Comparison of ENCODE assay signal across 25 cellular contexts in genomic region chr20:58538752-58539151, GRCh38. TPM values are rescaled to one million over a fixed set of nuclear protein-coding genes. Genes with fewer than 3 reads are reported as not detected.
A peak's percentile ranks its signal among the peaks of the same experiment; 100 is the strongest.
DNase-seq lines count a peak whose midpoint lies in the region; ATAC-seq, FAIRE-seq and TF ChIP-seq lines count a peak whose summit lies in the region.
"Had no signal": no experiment of that assay in that cellular context is flagged by ENCODE, and none has a peak within 500 bp of the region (broad histone marks: within the 10 kb centered on the region; RNA-seq: fewer than 3 reads in every experiment).

No MANE protein-coding gene starts in this region.

- peaks cover 8% of the 10 kb centered on the region for H3K9me3 ChIP-seq in H9 (ENCODE audit: control insufficient read depth, low read depth, low read length)
- H3K9me3 ChIP-seq in astrocyte (ENCODE audit: insufficient read depth, low read depth, low read length): peaks cover 6% of the 10 kb centered on the region
- H3K9me3 ChIP-seq in osteoblast (ENCODE audit: low read depth, low read length): no peaks in the 10 kb centered on the region

- no peak for ATAC-seq in GM21447 (IDR thresholded peaks at IDR 0.05; ENCODE audit: unreplicated experiment)
- ATAC-seq: HCT116, HepG2, left colon had no signal

- no peak overlapping the region for H2AK5ac ChIP-seq in H9 (ENCODE audit: insufficient read length, low read length)

- peaks cover 5 to 19% of the 10 kb centered on the region in 2 experiments; a peak in 4 of 5 replicates for H3K9me3 Mint-ChIP-seq in H9
- H3K9me3 Mint-ChIP-seq in astrocyte (ENCODE audit: unreplicated experiment): peaks cover 7% of the 10 kb centered on the region
- peaks cover 21% of the 10 kb centered on the region for H3K9me3 Mint-ChIP-seq in chondrocyte (ENCODE audit: low read depth)

- H3K79me2 ChIP-seq in H9 (ENCODE audit: insufficient read depth, low read length): no peaks in the 10 kb centered on the region
- H3K79me2 ChIP-seq in astrocyte (ENCODE audit: insufficient read depth, low read length): no peaks in the 10 kb centered on the region
- H3K79me2 ChIP-seq in osteoblast (ENCODE audit: insufficient read depth, low read length): no peaks in the 10 kb centered on the region

- no peak overlapping the region for H4K91ac ChIP-seq in H9 (ENCODE audit: insufficient read length, low read depth, low read length)

- no peak overlapping the region for H3K14ac ChIP-seq in H9 (ENCODE audit: insufficient read depth, low read length)

- H3K36me3 Mint-ChIP-seq in H9 (ENCODE audit: insufficient read depth in 1 of 3, low read depth in 3 of 3) (peaks cover 3 to 7% (median 4%) of the 10 kb centered on the region in 3 experiments; a peak in 5 of 7 replicates), astrocyte (ENCODE audit: low read depth, unreplicated experiment) (peaks cover 20% of the 10 kb centered on the region), chondrocyte (ENCODE audit: low read depth) (peaks cover 10% of the 10 kb centered on the region)

- DNase-seq in activated CD4-positive, alpha-beta T cell treated with anti-CD3 and anti-CD28 coated beads for 48 hours: peak; percentile 23
- no peak for DNase-seq in activated CD4-positive, alpha-beta T cell treated with anti-CD3 and anti-CD28 coated beads, Interleukin-2, amount 50 U/mL, for 4 hours
- DNase-seq in H9: peak; percentile 5
- peak; percentile 79 for DNase-seq in astrocyte (ENCODE audit: low read depth)
- no peak for DNase-seq in osteoblast (ENCODE audit: insufficient read length, low spot score, missing footprints)
- DNase-seq in chondrocyte (ENCODE audit: low spot score): no peak
- no peak for DNase-seq in posterior vena cava (ENCODE audit: low spot score)
- DNase-seq: activated CD4-positive, alpha-beta T cell treated with anti-CD3 and anti-CD28 coated beads for 1 hour; activated CD8-positive, alpha-beta memory T cell treated with anti-CD3 and anti-CD28 coated beads, Interleukin-2, amount 50 U/mL, for 4 hours; anterior cingulate cortex; cerebellar nuclear complex; effector memory CD4-positive, alpha-beta T cell; esophagus squamous epithelium; left colon; midbrain; NCI-H1436 treated with DMSO at 0.1 percent for 48 hours; NCI-H526 treated with DMSO at 0.1 percent for 48 hours; posterior cingulate gyrus; stomach had no signal

- TF ChIP-seq CTCF in H9 (conservative IDR thresholded peaks at IDR 0.05) (no peak), astrocyte (IDR thresholded peaks at IDR 0.05; ENCODE audit: insufficient read depth, low read depth, low read length) (no peak), osteoblast (IDR thresholded peaks at IDR 0.05; ENCODE audit: extremely low read depth, low read depth, low read length) (no peak), chondrocyte (IDR thresholded peaks at IDR 0.05) (no peak)

- H3K9ac ChIP-seq in H9 (ENCODE audit: extremely low read depth, insufficient read length, low read length) (no peak overlapping the region), astrocyte (ENCODE audit: low read length) (no peak overlapping the region)

- no peak overlapping the region for H3K56ac ChIP-seq in H9 (ENCODE audit: insufficient read length, low read depth, low read length)

- FAIRE-seq in astrocyte (lab: Jason Lieb, UNC): no peak
- FAIRE-seq: A204.1, HepG2 had no signal

- H3K27me3 Mint-ChIP-seq in H9 (ENCODE audit: low read depth) (peaks cover 10% of the 10 kb centered on the region), astrocyte (ENCODE audit: low read depth, unreplicated experiment) (no peaks in the 10 kb centered on the region), chondrocyte (ENCODE audit: low read depth) (no peaks in the 10 kb centered on the region)

- no peak overlapping the region for H2BK12ac ChIP-seq in H9 (ENCODE audit: insufficient read length, low read depth, low read length)

- H2BK5ac ChIP-seq in H9 (ENCODE audit: insufficient read length, low read length): no peak overlapping the region

- no peak overlapping the region for H4K8ac ChIP-seq in H9 (replicated peaks; ENCODE audit: insufficient read length, low read depth, low read length)

- no peak overlapping the region for H3T11ph ChIP-seq in H9 (ENCODE audit: low read length)

- no peak overlapping the region for H4K5ac ChIP-seq in H9 (ENCODE audit: insufficient read length, low read depth, low read length)

- H3K79me1 ChIP-seq in H9 (ENCODE audit: insufficient read depth, low read depth, low read length, poor library complexity, severe bottlenecking): no peaks in the 10 kb centered on the region

- no peak overlapping the region for H2BK120ac ChIP-seq in H9 (ENCODE audit: low read depth, low read length, poor library complexity, severe bottlenecking)

- H3K4me3 Mint-ChIP-seq in H9 (no peak overlapping the region), astrocyte (ENCODE audit: unreplicated experiment) (no peak overlapping the region), chondrocyte (ENCODE audit: unreplicated experiment) (no peak overlapping the region)

- intact Hi-C loops in posterior vena cava (cut with DNase I): no loop called here

- H3K27me3 ChIP-seq in H9 (ENCODE audit: insufficient read depth, low read length): no peaks in the 10 kb centered on the region
- H3K27me3 ChIP-seq in astrocyte (ENCODE audit: insufficient read depth, low read length): no peaks in the 10 kb centered on the region
- no peaks in the 10 kb centered on the region for H3K27me3 ChIP-seq in osteoblast (ENCODE audit: insufficient read depth, low read length)

- H3K4me1 ChIP-seq in H9 (ENCODE audit: insufficient read depth, low read length) (no peaks in the 10 kb centered on the region), astrocyte (ENCODE audit: insufficient read depth, low read length) (peaks cover 11% of the 10 kb centered on the region), osteoblast (ENCODE audit: insufficient read depth, low read length) (peaks cover 37% of the 10 kb centered on the region)
- H3K4me1 ChIP-seq: Caco-2, esophagus squamous epithelium, stomach had no signal

- no peak overlapping the region for H2BK15ac ChIP-seq in H9 (ENCODE audit: low read depth, low read length)

- H3K36me3 ChIP-seq in astrocyte (ENCODE audit: insufficient read depth, low read length): no peaks in the 10 kb centered on the region
- peaks cover 15% of the 10 kb centered on the region for H3K36me3 ChIP-seq in osteoblast (ENCODE audit: insufficient read depth, low read length)
- H3K36me3 ChIP-seq: esophagus squamous epithelium, stomach had no signal

- H3K23me2 ChIP-seq in H9 (ENCODE audit: insufficient read length, low read depth, low read length, poor library complexity, severe bottlenecking): no peaks in the 10 kb centered on the region

- H3K4ac ChIP-seq in H9 (ENCODE audit: low read depth, low read length): no peak overlapping the region

- no peak overlapping the region for H2AFZ ChIP-seq in H9 (ENCODE audit: low read length)
- H2AFZ ChIP-seq in astrocyte (ENCODE audit: low read depth, low read length): no peak overlapping the region
- H2AFZ ChIP-seq in osteoblast (ENCODE audit: low read length): no peak overlapping the region

- H3K4me1 Mint-ChIP-seq in H9 (no peaks in the 10 kb centered on the region; a peak in 1 of 4 replicates), astrocyte (ENCODE audit: low read depth, unreplicated experiment) (peaks cover 10% of the 10 kb centered on the region), chondrocyte (ENCODE audit: low read depth) (peaks cover 8% of the 10 kb centered on the region)

- no CpG with 5 or more reads among the region's 2 CpGs for WGBS in H9 (ENCODE audit: extremely low coverage, insufficient read length, low lambda C conversion rate)

- H3K4me3 ChIP-seq in astrocyte (ENCODE audit: insufficient read depth, low read depth, low read length) (no peak overlapping the region), osteoblast (ENCODE audit: insufficient read depth, low read length) (no peak overlapping the region)
- H3K4me3 ChIP-seq: esophagus squamous epithelium, skin epidermis, stomach had no signal

- no peak overlapping the region for H2BK20ac ChIP-seq in H9 (ENCODE audit: low read depth, low read length, poor library complexity, severe bottlenecking)

- H3K27ac Mint-ChIP-seq in H9 (no peak overlapping the region; a peak in 1 of 7 replicates), astrocyte (ENCODE audit: unreplicated experiment) (no peak overlapping the region), chondrocyte (ENCODE audit: unreplicated experiment) (no peak overlapping the region)

- H3K18ac ChIP-seq in H9 (ENCODE audit: insufficient read length, low read depth, low read length): no peak overlapping the region

- H3K27ac ChIP-seq in H9 (ENCODE audit: insufficient read length, low read depth, low read length) (no peak overlapping the region), astrocyte (ENCODE audit: low read depth, low read length) (peak overlapping the region; percentile 15), osteoblast (ENCODE audit: low read depth, low read length) (peak overlapping the region; percentile 48)
- H3K27ac ChIP-seq: esophagus squamous epithelium, skin epidermis, stomach had no signal

- H4K20me1 ChIP-seq in H9 (ENCODE audit: control insufficient read depth, insufficient read depth, insufficient read length) (no peaks in the 10 kb centered on the region), astrocyte (ENCODE audit: insufficient read depth, low read length) (no peaks in the 10 kb centered on the region), osteoblast (ENCODE audit: insufficient read depth, low read length) (no peaks in the 10 kb centered on the region)

- no peak overlapping the region for H3K4me2 ChIP-seq in H9 (ENCODE audit: insufficient read depth, insufficient read length, low read length)
- H3K4me2 ChIP-seq in astrocyte (ENCODE audit: low read length): no peak overlapping the region
- no peak overlapping the region for H3K4me2 ChIP-seq in osteoblast (ENCODE audit: insufficient read depth, low read length)

- H3K23ac ChIP-seq in H9 (ENCODE audit: insufficient read length, low read depth, low read length): no peak overlapping the region

RNA-seq across cellular contexts. Expression of gene APCDD1L, which starts 23.6 kb away (rescaled TPM):
- 0.68 and 1.1 TPM in 2 replicates for total RNA-seq in H9 (2021)
- 16.4 and 23.3 TPM in 2 replicates for total RNA-seq in astrocyte
- 16.3 and 16.5 TPM in 2 replicates for total RNA-seq in osteoblast
- total RNA-seq in chondrocyte: 20.7 to 26.3 TPM (median 22.5 TPM) in 3 replicates
- 1 to 10 TPM in 1 of 2 donors, under 1 TPM in 1; 0.88 to 1.5 TPM for total RNA-seq in posterior vena cava
- total RNA-seq: Caco-2, HepG2 had no signal

Comparison
In these comparisons a context has a peak if more than half of its experiments do, and no peak if none do; other contexts are left out.
1. DNase-seq: peak in activated CD4-positive, alpha-beta T cell treated with anti-CD3 and anti-CD28 coated beads for 48 hours (single experiment), H9 (single experiment) and astrocyte (single experiment); none in activated CD4-positive, alpha-beta T cell treated with anti-CD3 and anti-CD28 coated beads, Interleukin-2, amount 50 U/mL, for 4 hours (0 of 2), osteoblast (single experiment), chondrocyte (single experiment) and posterior vena cava (single experiment).